In genomic region chr1:84643183-84643582, GRCh38 we compare ENCODE assay signal across 17 cellular contexts.
"Had no signal": no experiment of that assay in that cellular context is flagged by ENCODE, and none has a peak within 500 bp of the region (broad histone marks: within the 10 kb centered on the region; RNA-seq: fewer than 3 reads in every experiment).

No MANE protein-coding gene starts in this region.

- H3K27me3 ChIP-seq: dorsolateral prefrontal cortex, hepatocyte, right atrium auricular region had no signal

- H3K27ac ChIP-seq: hepatocyte, left ventricle myocardium inferior, right atrium auricular region had no signal

- H3K4me3 ChIP-seq: dorsolateral prefrontal cortex, hepatocyte, left ventricle myocardium inferior, lung, right atrium auricular region had no signal

- H3K27ac Mint-ChIP-seq: naive thymus-derived CD4-positive, alpha-beta T cell; nephron progenitor cell had no signal

- H3K4me1 Mint-ChIP-seq: naive thymus-derived CD4-positive, alpha-beta T cell; nephron progenitor cell had no signal

- H3K9me3 ChIP-seq: left ventricle myocardium inferior, right atrium auricular region had no signal

- H3K9me3 Mint-ChIP-seq: nephron progenitor cell had no signal

- DNase-seq: cortex of kidney; effector CD8-positive, alpha-beta T cell; foreskin melanocyte; head of caudate nucleus; kidney; left cardiac atrium; left ventricle myocardium inferior; mesenchymal stem cell; naive thymus-derived CD4-positive, alpha-beta T cell; nephron progenitor cell; stimulated activated CD4-positive, alpha-beta T cell treated with anti-CD3 and anti-CD28 coated beads, Interleukin-2, amount 100 ng/mL, for 48 hours; stimulated activated naive CD4-positive, alpha-beta T cell treated with Interleukin-2 at 50 U/mL for 16 hours; trophoblast cell had no signal

- H3K36me3 ChIP-seq: right atrium auricular region had no signal

- H3K4me3 Mint-ChIP-seq: naive thymus-derived CD4-positive, alpha-beta T cell; nephron progenitor cell had no signal

- H3K4me1 ChIP-seq: right atrium auricular region had no signal
